In genomic region chrX:20373063-20373462, GRCh38 we compare ENCODE assay signal across 1 cellular context.
TF ChIP-seq lines count a peak whose summit lies in the region.

No MANE protein-coding gene starts in this region.

TF ChIP-seq in HepG2, 621 proteins besides CTCF, POLR2A, EP300 and RAD21 (continued from another document):
- TF ChIP-seq, protein P1, sequence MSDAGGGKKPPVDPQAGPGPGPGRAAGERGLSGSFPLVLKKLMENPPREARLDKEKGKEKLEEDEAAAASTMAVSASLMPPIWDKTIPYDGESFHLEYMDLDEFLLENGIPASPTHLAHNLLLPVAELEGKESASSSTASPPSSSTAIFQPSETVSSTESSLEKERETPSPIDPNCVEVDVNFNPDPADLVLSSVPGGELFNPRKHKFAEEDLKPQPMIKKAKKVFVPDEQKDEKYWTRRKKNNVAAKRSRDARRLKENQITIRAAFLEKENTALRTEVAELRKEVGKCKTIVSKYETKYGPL (CRISPR knock-in tag; IDR thresholded peaks at IDR 0.05): no peak
- no peak for TF ChIP-seq ZNF337 (CRISPR knock-in tag; IDR thresholded peaks at IDR 0.05; ENCODE audit: borderline replicate concordance, low read depth)
- no peak for TF ChIP-seq MLX (CRISPR knock-in tag; IDR thresholded peaks at IDR 0.05)
- TF ChIP-seq CEBPG (CRISPR knock-in tag; IDR thresholded peaks at IDR 0.05): no peak
- TF ChIP-seq HNF1A (IDR thresholded peaks at IDR 0.05; ENCODE audit: low read depth): no peak
- TF ChIP-seq HNF1A (CRISPR knock-in tag; IDR thresholded peaks at IDR 0.05; ENCODE audit: borderline replicate concordance): no peak
- TF ChIP-seq YEATS4 (CRISPR knock-in tag; IDR thresholded peaks at IDR 0.05; ENCODE audit: borderline replicate concordance): no peak
- TF ChIP-seq, protein P2, sequence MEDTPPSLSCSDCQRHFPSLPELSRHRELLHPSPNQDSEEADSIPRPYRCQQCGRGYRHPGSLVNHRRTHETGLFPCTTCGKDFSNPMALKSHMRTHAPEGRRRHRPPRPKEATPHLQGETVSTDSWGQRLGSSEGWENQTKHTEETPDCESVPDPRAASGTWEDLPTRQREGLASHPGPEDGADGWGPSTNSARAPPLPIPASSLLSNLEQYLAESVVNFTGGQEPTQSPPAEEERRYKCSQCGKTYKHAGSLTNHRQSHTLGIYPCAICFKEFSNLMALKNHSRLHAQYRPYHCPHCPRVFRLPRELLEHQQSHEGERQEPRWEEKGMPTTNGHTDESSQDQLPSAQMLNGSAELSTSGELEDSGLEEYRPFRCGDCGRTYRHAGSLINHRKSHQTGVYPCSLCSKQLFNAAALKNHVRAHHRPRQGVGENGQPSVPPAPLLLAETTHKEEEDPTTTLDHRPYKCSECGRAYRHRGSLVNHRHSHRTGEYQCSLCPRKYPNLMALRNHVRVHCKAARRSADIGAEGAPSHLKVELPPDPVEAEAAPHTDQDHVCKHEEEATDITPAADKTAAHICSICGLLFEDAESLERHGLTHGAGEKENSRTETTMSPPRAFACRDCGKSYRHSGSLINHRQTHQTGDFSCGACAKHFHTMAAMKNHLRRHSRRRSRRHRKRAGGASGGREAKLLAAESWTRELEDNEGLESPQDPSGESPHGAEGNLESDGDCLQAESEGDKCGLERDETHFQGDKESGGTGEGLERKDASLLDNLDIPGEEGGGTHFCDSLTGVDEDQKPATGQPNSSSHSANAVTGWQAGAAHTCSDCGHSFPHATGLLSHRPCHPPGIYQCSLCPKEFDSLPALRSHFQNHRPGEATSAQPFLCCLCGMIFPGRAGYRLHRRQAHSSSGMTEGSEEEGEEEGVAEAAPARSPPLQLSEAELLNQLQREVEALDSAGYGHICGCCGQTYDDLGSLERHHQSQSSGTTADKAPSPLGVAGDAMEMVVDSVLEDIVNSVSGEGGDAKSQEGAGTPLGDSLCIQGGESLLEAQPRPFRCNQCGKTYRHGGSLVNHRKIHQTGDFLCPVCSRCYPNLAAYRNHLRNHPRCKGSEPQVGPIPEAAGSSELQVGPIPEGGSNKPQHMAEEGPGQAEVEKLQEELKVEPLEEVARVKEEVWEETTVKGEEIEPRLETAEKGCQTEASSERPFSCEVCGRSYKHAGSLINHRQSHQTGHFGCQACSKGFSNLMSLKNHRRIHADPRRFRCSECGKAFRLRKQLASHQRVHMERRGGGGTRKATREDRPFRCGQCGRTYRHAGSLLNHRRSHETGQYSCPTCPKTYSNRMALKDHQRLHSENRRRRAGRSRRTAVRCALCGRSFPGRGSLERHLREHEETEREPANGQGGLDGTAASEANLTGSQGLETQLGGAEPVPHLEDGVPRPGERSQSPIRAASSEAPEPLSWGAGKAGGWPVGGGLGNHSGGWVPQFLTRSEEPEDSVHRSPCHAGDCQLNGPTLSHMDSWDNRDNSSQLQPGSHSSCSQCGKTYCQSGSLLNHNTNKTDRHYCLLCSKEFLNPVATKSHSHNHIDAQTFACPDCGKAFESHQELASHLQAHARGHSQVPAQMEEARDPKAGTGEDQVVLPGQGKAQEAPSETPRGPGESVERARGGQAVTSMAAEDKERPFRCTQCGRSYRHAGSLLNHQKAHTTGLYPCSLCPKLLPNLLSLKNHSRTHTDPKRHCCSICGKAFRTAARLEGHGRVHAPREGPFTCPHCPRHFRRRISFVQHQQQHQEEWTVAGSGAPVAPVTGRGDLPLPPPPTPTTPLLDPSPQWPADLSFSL (CRISPR knock-in tag; IDR thresholded peaks at IDR 0.05): no peak
